ENCODE assay signal across 16 cellular contexts in the genomic region with DNA sequence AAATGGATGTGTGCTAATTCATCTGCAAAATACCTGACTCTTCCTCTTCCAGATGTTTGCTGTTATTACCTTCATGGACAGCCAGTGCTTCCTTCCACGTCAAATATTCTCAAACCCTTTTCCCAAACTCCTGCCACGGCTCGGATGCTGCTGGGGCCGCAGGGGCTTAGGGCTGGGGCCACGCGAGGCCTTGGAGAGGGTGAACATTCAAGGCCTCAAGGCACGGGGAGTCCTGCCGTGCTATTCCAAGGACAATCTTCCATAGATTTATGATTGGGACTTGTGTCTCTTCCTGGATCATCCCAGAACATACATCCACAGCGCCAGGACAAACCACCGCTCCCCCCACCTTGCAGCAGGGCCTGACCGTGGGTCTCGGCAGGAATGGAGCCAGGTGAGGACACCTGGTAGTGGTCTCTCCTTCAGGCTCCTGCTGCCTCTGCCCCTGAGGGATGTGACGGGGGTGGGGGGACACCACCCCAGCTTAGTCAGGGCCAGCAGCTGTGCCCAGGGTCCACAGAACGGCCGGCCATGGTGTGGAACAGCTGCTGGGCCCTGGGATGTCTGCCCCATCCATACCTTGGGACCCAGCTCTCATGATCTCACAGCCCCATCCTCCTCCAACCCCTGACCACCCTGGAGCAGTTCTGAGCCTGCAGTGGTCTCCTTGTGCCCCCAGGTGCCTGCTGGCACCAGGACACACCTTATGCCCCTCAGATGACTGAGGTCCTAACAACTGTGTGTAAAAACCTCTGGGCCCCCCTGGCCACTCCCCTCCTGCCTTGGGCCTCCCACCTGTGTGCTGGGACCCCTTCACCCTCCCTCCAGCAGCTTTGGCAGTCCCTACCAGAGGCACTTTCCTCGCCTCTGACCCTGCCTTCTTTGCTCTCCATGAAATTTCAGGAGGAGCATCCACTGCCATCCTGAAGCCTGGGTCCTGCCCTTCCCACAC. TPM values are rescaled to one million over a fixed set of nuclear protein-coding genes. Genes with fewer than 3 reads are reported as not detected.
"Had no signal": no experiment of that assay in that cellular context is flagged by ENCODE, and none has a peak within 500 bp of the region (broad histone marks: within the 10 kb centered on the region; RNA-seq: fewer than 3 reads in every experiment).

No MANE protein-coding gene starts in this region.

- H3K9me3 ChIP-seq: gastroesophageal sphincter, vagina had no signal

- H3K27ac ChIP-seq: gastroesophageal sphincter, hepatocyte, vagina had no signal

- H3K36me3 ChIP-seq: gastroesophageal sphincter, vagina had no signal

- DNase-seq: activated CD4-positive, alpha-beta T cell treated with anti-CD3 and anti-CD28 coated beads, Interleukin-2, amount 50 U/mL, for 48 hours; activated CD4-positive, CD25-positive, alpha-beta regulatory T cell treated with anti-CD3 and anti-CD28 coated beads, Interleukin-2, amount 50 U/mL, for 72 hours; activated CD8-positive, alpha-beta memory T cell treated with anti-CD3 and anti-CD28 coated beads, Interleukin-2, amount 10 ng/mL, durations not matched to agents 7 days and 5 days; activated T-cell treated with anti-CD3 and anti-CD28 coated beads, Interleukin-2, amount 50 U/mL, for 4 hours; anterior cingulate cortex; cerebellar nuclear complex; erythroblast; mesendoderm; nucleus accumbens; right cardiac atrium had no signal

- H2AFZ ChIP-seq: hepatocyte had no signal

- H3K4me2 ChIP-seq: hepatocyte had no signal

- H3K36me3 Mint-ChIP-seq: activated CD8-positive, alpha-beta memory T cell treated with anti-CD3 and anti-CD28 coated beads, Interleukin-2, amount 10 ng/mL, durations not matched to agents 7 days and 5 days; natural killer cell treated with Interleukin-12 subunit alpha and Interleukin-12 subunit beta and Interleukin-15 and Interleukin-18, amount 100 ng/mL, for 72 hours had no signal

- FAIRE-seq: keratinocyte had no signal

- H3K9me3 Mint-ChIP-seq: activated T-cell treated with anti-CD3 and anti-CD28 coated beads, Interleukin-2, amount 50 U/mL, for 4 hours; natural killer cell treated with Interleukin-12 subunit alpha and Interleukin-12 subunit beta and Interleukin-15 and Interleukin-18, amount 100 ng/mL, for 72 hours had no signal

- H3K4me1 ChIP-seq: vagina had no signal

- H3K27ac Mint-ChIP-seq: activated CD8-positive, alpha-beta memory T cell treated with anti-CD3 and anti-CD28 coated beads, Interleukin-2, amount 10 ng/mL, durations not matched to agents 7 days and 5 days; natural killer cell treated with Interleukin-12 subunit alpha and Interleukin-12 subunit beta and Interleukin-15 and Interleukin-18, amount 100 ng/mL, for 72 hours had no signal

- H3K27me3 ChIP-seq: hepatocyte, vagina had no signal

- H3K4me1 Mint-ChIP-seq: activated CD8-positive, alpha-beta memory T cell treated with anti-CD3 and anti-CD28 coated beads, Interleukin-2, amount 10 ng/mL, durations not matched to agents 7 days and 5 days had no signal

- ATAC-seq: activated CD8-positive, alpha-beta memory T cell treated with anti-CD3 and anti-CD28 coated beads, Interleukin-2, amount 10 ng/mL, durations not matched to agents 7 days and 5 days; activated T-cell treated with anti-CD3 and anti-CD28 coated beads, Interleukin-2, amount 50 U/mL, for 4 hours; gastroesophageal sphincter; natural killer cell treated with Interleukin-12 subunit alpha and Interleukin-12 subunit beta and Interleukin-15 and Interleukin-18, amount 100 ng/mL, for 72 hours had no signal

- H3K4me3 ChIP-seq: gastroesophageal sphincter, hepatocyte, vagina had no signal

- H3K4me3 Mint-ChIP-seq: activated CD8-positive, alpha-beta memory T cell treated with anti-CD3 and anti-CD28 coated beads, Interleukin-2, amount 10 ng/mL, durations not matched to agents 7 days and 5 days; activated T-cell treated with anti-CD3 and anti-CD28 coated beads, Interleukin-2, amount 50 U/mL, for 4 hours; natural killer cell treated with Interleukin-12 subunit alpha and Interleukin-12 subunit beta and Interleukin-15 and Interleukin-18, amount 100 ng/mL, for 72 hours had no signal

- H3K79me2 ChIP-seq: hepatocyte had no signal

RNA-seq across cellular contexts. Expression of a gene that starts 16.7 kb away (rescaled TPM):
- total RNA-seq: dermis microvascular lymphatic vessel endothelial cell had no signal
- polyA plus RNA-seq: keratinocyte had no signal
